23 cellular contexts compared by ENCODE assay signal in the genomic region with DNA sequence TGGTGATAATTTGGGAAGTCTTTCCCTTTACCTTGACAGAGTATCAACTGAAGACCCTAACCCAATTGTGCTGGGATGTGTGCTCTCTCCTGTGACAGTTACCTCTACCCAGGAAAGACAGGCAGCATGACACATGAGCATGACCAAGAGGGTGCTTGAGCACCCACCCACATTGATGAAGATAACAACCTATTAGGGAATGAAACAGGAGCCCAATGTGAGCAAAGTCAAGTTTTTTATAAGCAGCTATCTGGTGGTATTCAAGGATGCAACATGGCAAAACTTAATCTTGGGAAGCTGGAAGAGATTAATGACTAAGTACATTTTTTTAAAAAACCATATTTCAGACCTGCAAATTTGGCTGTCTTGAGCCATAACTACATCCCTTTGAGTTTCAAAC.
"Had no signal": no experiment of that assay in that cellular context is flagged by ENCODE, and none has a peak within 500 bp of the region (broad histone marks: within the 10 kb centered on the region; RNA-seq: fewer than 3 reads in every experiment).

No MANE protein-coding gene starts in this region.

- H3K27ac Mint-ChIP-seq: activated CD4-positive, alpha-beta memory T cell treated with anti-CD3 and anti-CD28 coated beads for 36 hours; activated naive CD8-positive, alpha-beta T cell treated with anti-CD3 and anti-CD28 coated beads, Interleukin-2, amount 10 ng/mL, durations not matched to agents 7 days and 5 days; activated T-helper 17 cell treated with anti-CD3 and anti-CD28 coated beads, Interleukin-2, amount 50 U/mL, for 72 hours had no signal

- DNase-seq: activated CD4-positive, alpha-beta memory T cell treated with anti-CD3 and anti-CD28 coated beads for 36 hours; activated naive CD4-positive, alpha-beta T cell; activated naive CD8-positive, alpha-beta T cell treated with anti-CD3 and anti-CD28 coated beads, Interleukin-2, amount 10 ng/mL, durations not matched to agents 7 days and 5 days; activated T-cell treated with anti-CD3 and anti-CD28 coated beads, Interleukin-2, amount 50 U/mL, for 1 hour; aorta; brain microvascular endothelial cell; cerebellar nuclear complex; effector CD8-positive, alpha-beta T cell; left ventricle myocardium superior; mesenchymal stem cell; mucosa of descending colon; naive B cell; ovary; psoas muscle; right cardiac atrium; stimulated activated CD4-positive, alpha-beta T cell treated with anti-CD3 and anti-CD28 coated beads, Interleukin-2, amount 100 ng/mL, for 24 hours; stimulated activated naive CD8-positive, alpha-beta T cell treated with anti-CD3 and anti-CD28 coated beads, Interleukin-15, amount 100 ng/mL, for 72 hours; T-helper 17 cell had no signal

- H3K9me3 ChIP-seq: esophagus muscularis mucosa, mucosa of descending colon, ovary, psoas muscle, suprapubic skin had no signal

- H3K27me3 Mint-ChIP-seq: activated CD4-positive, alpha-beta memory T cell treated with anti-CD3 and anti-CD28 coated beads for 36 hours; activated T-helper 17 cell treated with anti-CD3 and anti-CD28 coated beads, Interleukin-2, amount 50 U/mL, for 72 hours; dendritic cell treated with granulocyte-macrophage colony-stimulating factor and Interleukin-4, amounts not matched to agents 40 ng/mL and 50 ng/mL, for 4 days; naive B cell; stimulated activated naive CD8-positive, alpha-beta T cell treated with anti-CD3 and anti-CD28 coated beads, Interleukin-15, amount 100 ng/mL, for 72 hours; T-helper 17 cell had no signal

- H3K4me3 ChIP-seq: esophagus muscularis mucosa, mucosa of descending colon, ovary, psoas muscle, suprapubic skin had no signal

- H3K9me3 Mint-ChIP-seq: activated CD4-positive, alpha-beta memory T cell treated with anti-CD3 and anti-CD28 coated beads for 36 hours; activated naive CD8-positive, alpha-beta T cell treated with anti-CD3 and anti-CD28 coated beads, Interleukin-2, amount 10 ng/mL, durations not matched to agents 7 days and 5 days; activated T-helper 17 cell treated with anti-CD3 and anti-CD28 coated beads, Interleukin-2, amount 50 U/mL, for 72 hours; dendritic cell treated with granulocyte-macrophage colony-stimulating factor and Interleukin-4, amounts not matched to agents 40 ng/mL and 50 ng/mL, for 4 days; naive B cell; neural crest cell; stimulated activated naive CD8-positive, alpha-beta T cell treated with anti-CD3 and anti-CD28 coated beads, Interleukin-15, amount 100 ng/mL, for 72 hours had no signal

- H3K27me3 ChIP-seq: brain microvascular endothelial cell, esophagus muscularis mucosa, ovary, suprapubic skin had no signal

- H3K4me3 Mint-ChIP-seq: activated CD4-positive, alpha-beta memory T cell treated with anti-CD3 and anti-CD28 coated beads for 36 hours; activated naive CD8-positive, alpha-beta T cell treated with anti-CD3 and anti-CD28 coated beads, Interleukin-2, amount 10 ng/mL, durations not matched to agents 7 days and 5 days; activated T-helper 17 cell treated with anti-CD3 and anti-CD28 coated beads, Interleukin-2, amount 50 U/mL, for 72 hours; dendritic cell treated with granulocyte-macrophage colony-stimulating factor and Interleukin-4, amounts not matched to agents 40 ng/mL and 50 ng/mL, for 4 days; neural crest cell; stimulated activated naive CD8-positive, alpha-beta T cell treated with anti-CD3 and anti-CD28 coated beads, Interleukin-15, amount 100 ng/mL, for 72 hours had no signal

- H3K27ac ChIP-seq: brain microvascular endothelial cell, ovary, psoas muscle, suprapubic skin had no signal

- H3K36me3 Mint-ChIP-seq: activated naive CD8-positive, alpha-beta T cell treated with anti-CD3 and anti-CD28 coated beads, Interleukin-2, amount 10 ng/mL, durations not matched to agents 7 days and 5 days; naive B cell had no signal

- ATAC-seq: activated T-helper 17 cell treated with anti-CD3 and anti-CD28 coated beads, Interleukin-2, amount 50 U/mL, for 72 hours; left ventricle myocardium superior; mucosa of descending colon; psoas muscle; right cardiac atrium; stimulated activated naive CD8-positive, alpha-beta T cell treated with anti-CD3 and anti-CD28 coated beads, Interleukin-15, amount 100 ng/mL, for 72 hours; T-helper 17 cell had no signal

- H3K36me3 ChIP-seq: brain microvascular endothelial cell, esophagus muscularis mucosa, ovary, suprapubic skin had no signal
